ENCODE assay signal across 7 cellular contexts in genomic region chr7:105014725-105015630, GRCh38. TPM values are rescaled to one million over a fixed set of nuclear protein-coding genes. Genes with fewer than 3 reads are reported as not detected.
DNase-seq lines count a peak whose midpoint lies in the region; ATAC-seq, FAIRE-seq and TF ChIP-seq lines count a peak whose summit lies in the region.

No MANE protein-coding gene starts in this region.

- peak overlapping the region; percentile 79 for H3K4me2 ChIP-seq in HepG2 (ENCODE audit: low read depth, low read length)

- TF ChIP-seq CTCF in GM13976 (IDR thresholded peaks at IDR 0.05; ENCODE audit: borderline replicate concordance, control extremely low read depth, extremely low read depth, insufficient read depth, missing control alignments), result no peak
- no peak for TF ChIP-seq CTCF in colonic mucosa (IDR thresholded peaks at IDR 0.05)
- TF ChIP-seq CTCF in HepG2 (CRISPR knock-in tag; IDR thresholded peaks at IDR 0.05), result peak; percentile 29; the same call in 1 of the 2 replicates

- intact Hi-C loops in colonic mucosa (cut with DNase I) (loop anchor here (2.0 to 10.0 kb wide), 2 partner anchors 32 to 70 kb away; no protein-coding TSS in a partner anchor), HepG2 (cut with micrococcal nuclease; ENCODE audit: unreplicated experiment) (no loop called here)

- H2AFZ ChIP-seq in HepG2 (ENCODE audit: low read length), result no peak overlapping the region

- peak in 1 of 2 experiments; percentile 43; a peak in 1 of 4 replicates for TF ChIP-seq POLR2A in HepG2 (IDR thresholded peaks at IDR 0.05; ENCODE audit: insufficient read depth in 1 of 2, low read depth in 2 of 2, low read length in 2 of 2)

- peaks cover 94% of the 10 kb centered on the region for H3K79me2 ChIP-seq in HepG2 (ENCODE audit: insufficient read depth, low read length)

- peaks cover 49% of the 10 kb centered on the region for H4K20me1 ChIP-seq in HepG2 (ENCODE audit: insufficient read depth, low read length)

- peaks cover 11% of the 10 kb centered on the region for H3K4me1 ChIP-seq in colonic mucosa
- peaks cover 27% of the 10 kb centered on the region for H3K4me1 ChIP-seq in HepG2 (ENCODE audit: insufficient read depth, low read length)

- CTCF ChIA-PET in HepG2 (lab: Yijun Ruan, JAX; ENCODE audit: low intra/inter-chr PET ratio, low total read pairs), result no interaction called here

- POLR2A ChIA-PET in HepG2 (lab: Yijun Ruan, JAX), result interaction anchor here (0.7 to 3.8 kb wide), 6 partner anchors 10 to 52 kb away, joined by 3 to 50 read pairs (median 7); no protein-coding TSS in a partner anchor

- H3K9me3 ChIP-seq in colonic mucosa, result no peaks in the 10 kb centered on the region
- no peaks in the 10 kb centered on the region for H3K9me3 ChIP-seq in HepG2 (ENCODE audit: low read length)

- no peaks in the 10 kb centered on the region for H3K36me3 ChIP-seq in colonic mucosa
- H3K36me3 ChIP-seq in HepG2 (replicated peaks in 1 of 2; ENCODE audit: control insufficient read depth in 1 of 2, insufficient read depth in 2 of 2, low read length in 2 of 2), result no peaks in the 10 kb centered on the region

- in situ Hi-C loops in GM13976 (cut with MboI; ENCODE audit: low sequenced_read_pairs, unreplicated experiment), result no loop called here
- in situ Hi-C loops in HepG2 (cut with HindIII; ENCODE audit: extremely low pct_ligation_motif_present, low pct_unique_long_range_greater_than_20kb), result no loop called here

- H3K4me3 ChIP-seq in colonic mucosa (peak overlapping the region; percentile 62), HepG2 (replicated peaks in 1 of 3; ENCODE audit: insufficient read depth in 1 of 3, low read depth in 2 of 3, low read length in 3 of 3) (peak overlapping the region; percentile 98 to 100 (median 99))

- peak; percentile 37 for DNase-seq in GM13976 (ENCODE audit: low spot score)
- peak; percentile 43 for DNase-seq in NCI-H1105 (lab: John Stamatoyannopoulos, UW)
- peak; percentile 35 for DNase-seq in activated CD4-positive, alpha-beta T cell treated with anti-CD3 and anti-CD28 coated beads for 1 hour
- DNase-seq in colonic mucosa, result peak; percentile 83
- peak; percentile 20 for DNase-seq in HepG2 (ENCODE audit: low spot score)
- peak; percentile 62 for DNase-seq in stimulated activated CD4-positive, alpha-beta T cell treated with anti-CD3 and anti-CD28 coated beads, Interleukin-4, amount 100 ng/mL, for 24 hours

- TF ChIP-seq EP300 in HepG2 (IDR thresholded peaks at IDR 0.05; ENCODE audit: low read depth in 2 of 2, low read length in 2 of 2) (no peak), HepG2 (CRISPR knock-in tag; IDR thresholded peaks at IDR 0.05; ENCODE audit: borderline replicate concordance) (no peak)

- no peak for FAIRE-seq in HepG2 (lab: Jason Lieb, UNC)

- no peak for ATAC-seq in HepG2
- ATAC-seq in HG02852 (IDR thresholded peaks at IDR 0.05; ENCODE audit: unreplicated experiment), result no peak

- H3K27me3 ChIP-seq in colonic mucosa (no peaks in the 10 kb centered on the region), HepG2 (ENCODE audit: control insufficient read depth in 1 of 2, insufficient read depth in 2 of 2, low read length in 2 of 2) (no peaks in the 10 kb centered on the region; a peak in 1 of 5 replicates)

- WGBS in HepG2 (ENCODE audit: low lambda C conversion rate), result 1% methylated on average over 23 of the region's 25 CpGs

- BruUV-seq in HepG2 (replicated peaks; lab: Mats Ljungman, UMichigan), result TSS peak; percentile 41

- TF ChIP-seq RAD21 in HepG2 (CRISPR knock-in tag; IDR thresholded peaks at IDR 0.05), result no peak

- H3K9ac ChIP-seq in colonic mucosa (ENCODE audit: low read depth in 2 of 2, low read length in 2 of 2) (peak overlapping the region; percentile 87 to 100), HepG2 (ENCODE audit: insufficient read depth, low read depth, low read length) (peak overlapping the region; percentile 100)

- H3K27ac ChIP-seq in colonic mucosa, result peak overlapping the region; percentile 99
- peak overlapping the region; percentile 100 for H3K27ac ChIP-seq in HepG2 (ENCODE audit: extremely low read length, insufficient read depth, low read length)

TF ChIP-seq in HepG2, 621 proteins besides CTCF, POLR2A, EP300 and RAD21 (continues in another document):
- TF ChIP-seq SPEN (CRISPR knock-in tag; IDR thresholded peaks at IDR 0.05; ENCODE audit: low read depth) (no peak), POLR2AphosphoS5 (IDR thresholded peaks at IDR 0.05; ENCODE audit: low read depth, low read length) (0 out of 2 replicates have a peak, but pooled peaks have one; percentile 31), GATA4 (IDR thresholded peaks at IDR 0.05; ENCODE audit: borderline replicate concordance, low read depth) (no peak), ZSCAN20 (CRISPR knock-in tag; IDR thresholded peaks at IDR 0.05; ENCODE audit: borderline replicate concordance) (no peak), SUZ12 (IDR thresholded peaks at IDR 0.05; ENCODE audit: low read depth, low read length) (no peak), SAP130 (CRISPR knock-in tag; IDR thresholded peaks at IDR 0.05; ENCODE audit: low read depth) (peak; percentile 30; the same call in 1 of the 2 replicates), MEIS1 (CRISPR knock-in tag; IDR thresholded peaks at IDR 0.05; ENCODE audit: borderline replicate concordance) (no peak), RARG (CRISPR knock-in tag; IDR thresholded peaks at IDR 0.05; ENCODE audit: low read depth) (no peak), PRMT3 (CRISPR knock-in tag; IDR thresholded peaks at IDR 0.05; ENCODE audit: borderline replicate concordance, low read depth) (0 out of 2 replicates have a peak, but pooled peaks have one; percentile 1), ARID2 (CRISPR knock-in tag; IDR thresholded peaks at IDR 0.05; ENCODE audit: borderline replicate concordance) (no peak)
- TF ChIP-seq, protein P1, sequence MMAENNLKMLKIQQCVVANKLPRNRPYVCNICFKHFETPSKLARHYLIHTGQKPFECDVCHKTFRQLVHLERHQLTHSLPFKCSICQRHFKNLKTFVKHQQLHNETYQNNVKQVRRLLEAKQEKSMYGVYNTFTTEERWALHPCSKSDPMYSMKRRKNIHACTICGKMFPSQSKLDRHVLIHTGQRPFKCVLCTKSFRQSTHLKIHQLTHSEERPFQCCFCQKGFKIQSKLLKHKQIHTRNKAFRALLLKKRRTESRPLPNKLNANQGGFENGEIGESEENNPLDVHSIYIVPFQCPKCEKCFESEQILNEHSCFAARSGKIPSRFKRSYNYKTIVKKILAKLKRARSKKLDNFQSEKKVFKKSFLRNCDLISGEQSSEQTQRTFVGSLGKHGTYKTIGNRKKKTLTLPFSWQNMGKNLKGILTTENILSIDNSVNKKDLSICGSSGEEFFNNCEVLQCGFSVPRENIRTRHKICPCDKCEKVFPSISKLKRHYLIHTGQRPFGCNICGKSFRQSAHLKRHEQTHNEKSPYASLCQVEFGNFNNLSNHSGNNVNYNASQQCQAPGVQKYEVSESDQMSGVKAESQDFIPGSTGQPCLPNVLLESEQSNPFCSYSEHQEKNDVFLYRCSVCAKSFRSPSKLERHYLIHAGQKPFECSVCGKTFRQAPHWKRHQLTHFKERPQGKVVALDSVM (CRISPR knock-in tag; IDR thresholded peaks at IDR 0.05), result no peak

RNA-seq across cellular contexts. Expression of gene KMT2E, which starts 1.0 kb away (rescaled TPM):
- total RNA-seq in colonic mucosa (100 to 1,000 TPM in 1 of 2 donors, 10 to 100 TPM in 1; 78.6 to 116 TPM), HepG2 (2016; rRNA removed; fragmentation: Illumina TruSeq; extraction: Trizol) (24.4 and 31.3 TPM in 2 replicates)
- 33.8 and 35.5 TPM in 2 replicates for total RNA-seq in HepG2 (2016; cell fraction: cytosol; rRNA removed; fragmentation: Illumina TruSeq; extraction: Trizol; ENCODE audit: low read depth)
- 22.1 and 28.1 TPM in 2 replicates for total RNA-seq in HepG2 (2016; cell fraction: insoluble cytoplasmic fraction; rRNA removed; fragmentation: Illumina TruSeq; extraction: Trizol)
- 22.4 and 24.0 TPM in 2 replicates for total RNA-seq in HepG2 (2016; cell fraction: membrane; rRNA removed; fragmentation: Illumina TruSeq; extraction: Trizol)
- total RNA-seq in HepG2 (2016; cell fraction: nucleus; rRNA removed; fragmentation: Illumina TruSeq; extraction: Trizol), result 66.2 and 71.2 TPM in 2 replicates
- polyA plus RNA-seq in HepG2 (2011; rRNA removed), result 6.3 and 7.2 TPM in 2 replicates
- 4.4 and 6.3 TPM in 2 replicates for polyA plus RNA-seq in HepG2 (2011; cell fraction: cytosol; rRNA removed)
- 37.0 and 41.5 TPM in 2 replicates for polyA plus RNA-seq in HepG2 (2011; cell fraction: nucleus; rRNA removed)
- polyA plus RNA-seq in HepG2 (2012), result 22.0 and 24.0 TPM in 2 replicates
- 0.65 and 0.67 TPM in 2 replicates for polyA plus RNA-seq in HepG2 (2016; cell fraction: cytosol; fragmentation: Illumina TruSeq; extraction: Trizol; ENCODE audit: low read depth)
- polyA plus RNA-seq in HepG2 (2016; cell fraction: insoluble cytoplasmic fraction; fragmentation: Illumina TruSeq; extraction: Trizol; ENCODE audit: low read depth), result 15.4 and 16.5 TPM in 2 replicates
- 2.3 and 2.8 TPM in 2 replicates for polyA plus RNA-seq in HepG2 (2016; cell fraction: membrane; fragmentation: Illumina TruSeq; extraction: Trizol; ENCODE audit: low read depth)
- 36.9 and 42.5 TPM in 2 replicates for polyA plus RNA-seq in HepG2 (2016; cell fraction: nucleus; fragmentation: Illumina TruSeq; extraction: Trizol; ENCODE audit: insufficient read depth, low read depth)
- 34.9 and 41.2 TPM in 2 replicates for polyA minus RNA-seq in HepG2 (2011; rRNA and poly(A)+ RNA removed; ENCODE audit: low replicate concordance)
- 15.4 and 16.4 TPM in 2 replicates for polyA minus RNA-seq in HepG2 (2011; cell fraction: cytosol; rRNA and poly(A)+ RNA removed)
- polyA minus RNA-seq in HepG2 (2011; cell fraction: nucleus; rRNA and poly(A)+ RNA removed), result 145 and 151 TPM in 2 replicates

Comparison
In these comparisons a context has a peak if more than half of its experiments do, and no peak if none do; other contexts are left out.
1. DNase-seq: peak in every context shown above with its lines; median percentile 83 in colonic mucosa; 62 in stimulated activated CD4-positive, alpha-beta T cell treated with anti-CD3 and anti-CD28 coated beads, Interleukin-4, amount 100 ng/mL, for 24 hours; 43 in NCI-H1105; 37 in GM13976; 35 in activated CD4-positive, alpha-beta T cell treated with anti-CD3 and anti-CD28 coated beads for 1 hour; 20 in HepG2.